Comparison of ENCODE assay signal across 4 cellular contexts in genomic region chr5:33914844-33915243, GRCh38. TPM values are rescaled to one million over a fixed set of nuclear protein-coding genes. Genes with fewer than 3 reads are reported as not detected.
"Had no signal": no experiment of that assay in that cellular context is flagged by ENCODE, and none has a peak within 500 bp of the region (broad histone marks: within the 10 kb centered on the region; RNA-seq: fewer than 3 reads in every experiment).

No MANE protein-coding gene starts in this region.

RNA-seq across cellular contexts. Expression of gene RXFP3, which starts 21.3 kb away (rescaled TPM):
- total RNA-seq: HepG2, HT-29, IMR-90 had no signal
- polyA plus RNA-seq: HepG2, IgD-negative memory B cell, IMR-90 had no signal

RNA-seq across cellular contexts. Expression of gene ADAMTS12, which starts 23.1 kb away (rescaled TPM):
- total RNA-seq: HepG2, HT-29 had no signal
- polyA plus RNA-seq: IgD-negative memory B cell had no signal
